Comparison of ENCODE assay signal across 8 cellular contexts in the genomic region with DNA sequence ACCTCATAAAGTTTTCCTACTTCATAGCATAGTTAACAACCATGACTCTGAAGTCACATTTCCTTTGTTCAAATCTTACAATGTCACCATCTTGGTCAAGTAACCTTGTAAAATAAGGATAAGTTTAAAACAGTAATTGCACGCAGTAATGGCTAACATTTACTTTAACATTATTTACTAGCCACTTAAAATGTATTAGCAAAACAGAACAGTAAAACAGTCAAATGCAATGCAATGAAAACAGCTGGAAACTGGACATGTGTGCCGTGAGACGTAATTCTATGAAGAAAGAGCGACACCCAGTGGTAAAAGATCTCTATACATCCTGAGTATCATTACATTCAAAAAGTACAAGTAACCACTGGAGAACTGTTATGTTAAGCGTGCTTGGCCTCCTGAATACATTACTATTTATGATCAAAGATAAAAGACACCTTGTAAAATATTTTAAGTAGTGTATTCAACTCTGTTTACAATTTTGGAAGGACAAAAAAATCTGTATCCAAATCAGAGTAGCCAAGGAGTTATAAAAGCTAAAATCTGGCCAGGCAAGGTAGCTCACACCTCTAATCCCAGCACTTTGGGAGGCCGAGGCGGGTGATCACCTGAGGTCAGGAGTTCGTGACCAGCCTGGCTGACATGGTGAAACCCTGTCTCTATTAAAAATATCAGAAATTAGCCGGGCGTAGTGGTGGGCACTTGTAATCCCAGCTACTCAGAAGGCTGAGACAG. TPM values are rescaled to one million over a fixed set of nuclear protein-coding genes. Genes with fewer than 3 reads are reported as not detected.
A peak's percentile ranks its signal among the peaks of the same experiment; 100 is the strongest.
DNase-seq lines count a peak whose midpoint lies in the region; ATAC-seq and TF ChIP-seq lines count a peak whose summit lies in the region.

No MANE protein-coding gene starts in this region.

- H3K36me3 ChIP-seq in left lung: peaks cover 0 to 60% of the 10 kb centered on the region in 2 donors
- H3K36me3 ChIP-seq in upper lobe of left lung: peaks cover 7 to 58% (median 16%) of the 10 kb centered on the region in 4 donors

- in situ Hi-C loops in Caki2 (cut with HindIII; ENCODE audit: low pct_unique_long_range_greater_than_20kb, low sequenced_read_pairs): no loop called here

- no peak overlapping the region for H3K27ac ChIP-seq in left lung
- no peak overlapping the region for H3K27ac ChIP-seq in upper lobe of left lung

- H3K4me3 ChIP-seq in left lung (no peak overlapping the region), upper lobe of left lung (no peak overlapping the region)

- H3K4me1 ChIP-seq in left lung (no peaks in the 10 kb centered on the region), upper lobe of left lung (peaks cover 0 to 4% (median 0%) of the 10 kb centered on the region in 4 donors)

- no peaks in the 10 kb centered on the region for H3K27me3 ChIP-seq in left lung
- H3K27me3 ChIP-seq in upper lobe of left lung: no peaks in the 10 kb centered on the region

- H3K9me3 ChIP-seq in left lung (no peaks in the 10 kb centered on the region), upper lobe of left lung (no peaks in the 10 kb centered on the region)

- TF ChIP-seq CTCF in left lung (IDR thresholded peaks at IDR 0.05): peak; percentile 62 to 70
- TF ChIP-seq CTCF in upper lobe of left lung (IDR thresholded peaks at IDR 0.05): peak; percentile 23 to 58 (median 54)

- H3K4me3 Mint-ChIP-seq in central memory CD8-positive, alpha-beta T cell: no peak overlapping the region

- H3K36me3 Mint-ChIP-seq in central memory CD8-positive, alpha-beta T cell (ENCODE audit: insufficient read depth): peaks cover 27% of the 10 kb centered on the region

- peaks cover 10% of the 10 kb centered on the region for H3K4me1 Mint-ChIP-seq in central memory CD8-positive, alpha-beta T cell

- H3K27me3 Mint-ChIP-seq in central memory CD8-positive, alpha-beta T cell: no peaks in the 10 kb centered on the region

- intact Hi-C loops in left lung (cut with DNase I): loop anchor here in 1 of 2 donors (10.0 kb wide), 1 partner anchor 956 kb away; no protein-coding TSS in a partner anchor

- WGBS in upper lobe of left lung, 2 donors: 49 to 52% methylated on average over 10 of the region's 10 CpGs

- H3K27ac Mint-ChIP-seq in central memory CD8-positive, alpha-beta T cell (ENCODE audit: low read depth): peak overlapping the region; percentile 76

- TF ChIP-seq EP300 in upper lobe of left lung (IDR thresholded peaks at IDR 0.05): no peak

- H3K9me3 Mint-ChIP-seq in central memory CD8-positive, alpha-beta T cell: no peaks in the 10 kb centered on the region

- no peak for TF ChIP-seq POLR2A in upper lobe of left lung (IDR thresholded peaks at IDR 0.05)

- DNase-seq in Caki2 (ENCODE audit: low read depth) (peak; percentile 49), GM19240 (ENCODE audit: insufficient read length, low spot score) (peak; percentile 20), HT-29 (ENCODE audit: low spot score) (peak; percentile 82), NOMO-1 (lab: John Stamatoyannopoulos, UW; ENCODE audit: unreplicated experiment in 2 of 2) (peak; percentile 5 to 71), left lung (no peak), upper lobe of left lung (no peak)
- no peak for DNase-seq in central memory CD8-positive, alpha-beta T cell (ENCODE audit: low spot score in 2 of 2)
- DNase-seq in stimulated activated CD8-positive, alpha-beta memory T cell treated with anti-CD3 and anti-CD28 coated beads, Interleukin-4, amount 100 ng/mL, for 48 hours: no peak

- no peak for ATAC-seq in central memory CD8-positive, alpha-beta T cell (replicated peaks; ENCODE audit: extremely low read depth, poor library complexity, severe bottlenecking)
- ATAC-seq in left lung: peak; percentile 92
- peak; percentile 68 to 75 for ATAC-seq in upper lobe of left lung (ENCODE audit: low FRiP score in 2 of 2)

RNA-seq across cellular contexts. Expression of a gene that starts 27.2 kb away (rescaled TPM):
- total RNA-seq in Caki2 (2014; rRNA removed; shearing (Covaris generic); ENCODE audit: low replicate concordance): 23.7 and 36.2 TPM in 2 replicates
- 16.5 and 17.4 TPM in 2 replicates for total RNA-seq in HT-29 (2014; rRNA removed; shearing (Covaris generic))
- total RNA-seq in left lung: 10 to 100 TPM; 24.5 to 27.3 TPM
- total RNA-seq in upper lobe of left lung: 10 to 100 TPM; 13.5 to 27.9 (median 21.8) TPM

Comparison
In these comparisons a context has a peak if more than half of its experiments do, and no peak if none do; other contexts are left out.
1. DNase-seq: peak in Caki2 (single experiment), GM19240 (single experiment), HT-29 (single experiment) and NOMO-1 (2 of 2); none in central memory CD8-positive, alpha-beta T cell (0 of 2), left lung (0 of 2), upper lobe of left lung (0 of 2) and stimulated activated CD8-positive, alpha-beta memory T cell treated with anti-CD3 and anti-CD28 coated beads, Interleukin-4, amount 100 ng/mL, for 48 hours (single experiment).